In genomic region chr2:203606051-203606450, GRCh38 we compare ENCODE assay signal across 7 cellular contexts.
"Had no signal": no experiment of that assay in that cellular context is flagged by ENCODE, and none has a peak within 500 bp of the region (broad histone marks: within the 10 kb centered on the region; RNA-seq: fewer than 3 reads in every experiment).

No MANE protein-coding gene starts in this region.

- FAIRE-seq: K562 had no signal

- H3K27ac ChIP-seq: HL-60 had no signal

- H3K4me3 ChIP-seq: HAP-1, K562 had no signal

- ATAC-seq: HCT116, K562 had no signal

- H3K4me1 ChIP-seq: HAP-1 had no signal

- H3K36me3 ChIP-seq: HAP-1 had no signal

- H3K9me3 ChIP-seq: HAP-1 had no signal

- DNase-seq: GOT3, H7, HFFc6 had no signal
